19 cellular contexts compared by ENCODE assay signal in genomic region chr10:71094712-71095390, GRCh38.
DNase-seq lines count a peak whose midpoint lies in the region; ATAC-seq and TF ChIP-seq lines count a peak whose summit lies in the region.
"Had no signal": no experiment of that assay in that cellular context is flagged by ENCODE, and none has a peak within 500 bp of the region (broad histone marks: within the 10 kb centered on the region; RNA-seq: fewer than 3 reads in every experiment).

No MANE protein-coding gene starts in this region.

- no peaks in the 10 kb centered on the region for H3K9me3 Mint-ChIP-seq in activated CD4-positive, alpha-beta T cell treated with anti-CD3 and anti-CD28 coated beads, Interleukin-2, amount 10 ng/mL, durations not matched to agents 24 days and 14 days
- no peaks in the 10 kb centered on the region for H3K9me3 Mint-ChIP-seq in activated CD8-positive, alpha-beta T cell treated with anti-CD3 and anti-CD28 coated beads, Interleukin-2, amount 10 ng/mL, durations not matched to agents 7 days and 5 days (ENCODE audit: insufficient read depth)

- no peak overlapping the region for H3K4me3 Mint-ChIP-seq in activated CD4-positive, alpha-beta T cell treated with anti-CD3 and anti-CD28 coated beads, Interleukin-2, amount 10 ng/mL, durations not matched to agents 24 days and 14 days
- H3K4me3 Mint-ChIP-seq in activated CD8-positive, alpha-beta T cell treated with anti-CD3 and anti-CD28 coated beads, Interleukin-2, amount 10 ng/mL, durations not matched to agents 7 days and 5 days, result no peak overlapping the region
- H3K4me3 Mint-ChIP-seq: naive B cell, type B pancreatic cell had no signal

- peaks cover 5% of the 10 kb centered on the region for H3K4me1 Mint-ChIP-seq in activated CD4-positive, alpha-beta T cell treated with anti-CD3 and anti-CD28 coated beads, Interleukin-2, amount 10 ng/mL, durations not matched to agents 24 days and 14 days
- H3K4me1 Mint-ChIP-seq in activated CD8-positive, alpha-beta T cell treated with anti-CD3 and anti-CD28 coated beads, Interleukin-2, amount 10 ng/mL, durations not matched to agents 7 days and 5 days (ENCODE audit: low read depth), result no peaks in the 10 kb centered on the region
- H3K4me1 Mint-ChIP-seq: naive B cell had no signal

- no peak overlapping the region for H3K27ac ChIP-seq in foreskin keratinocyte
- H3K27ac ChIP-seq in gastroesophageal sphincter, result no peak overlapping the region
- H3K27ac ChIP-seq: A549, C4-2B, parathyroid adenoma, stomach had no signal

- intact Hi-C loops in activated CD4-positive, alpha-beta T cell treated with anti-CD3 and anti-CD28 coated beads, Interleukin-2, amount 10 ng/mL, durations not matched to agents 24 days and 14 days (cut with micrococcal nuclease), result no loop called here

- POLR2A ChIA-PET in activated CD8-positive, alpha-beta T cell treated with anti-CD3 and anti-CD28 coated beads, Interleukin-2, amount 10 ng/mL, durations not matched to agents 7 days and 5 days (lab: Charles Lee), result no interaction called here

- no peak for ATAC-seq in activated CD8-positive, alpha-beta T cell treated with anti-CD3 and anti-CD28 coated beads, Interleukin-2, amount 10 ng/mL, durations not matched to agents 7 days and 5 days
- peak; percentile 80 for ATAC-seq in foreskin keratinocyte
- ATAC-seq in HG03354 (IDR thresholded peaks at IDR 0.05; ENCODE audit: poor library complexity, severe bottlenecking, unreplicated experiment), result no peak
- ATAC-seq in gastroesophageal sphincter, result no peak
- ATAC-seq: A549 had no signal

- H3K27me3 Mint-ChIP-seq in activated CD4-positive, alpha-beta T cell treated with anti-CD3 and anti-CD28 coated beads, Interleukin-2, amount 10 ng/mL, durations not matched to agents 24 days and 14 days, result peaks cover 19% of the 10 kb centered on the region
- H3K27me3 Mint-ChIP-seq in activated CD8-positive, alpha-beta T cell treated with anti-CD3 and anti-CD28 coated beads, Interleukin-2, amount 10 ng/mL, durations not matched to agents 7 days and 5 days (ENCODE audit: low read depth), result peaks cover 32% of the 10 kb centered on the region

- H3K27me3 ChIP-seq in foreskin keratinocyte (peaks cover 4% of the 10 kb centered on the region), gastroesophageal sphincter (no peaks in the 10 kb centered on the region)

- peak; percentile 51 for DNase-seq in activated CD4-positive, alpha-beta T cell treated with anti-CD3 and anti-CD28 coated beads, Interleukin-2, amount 10 ng/mL, durations not matched to agents 24 days and 14 days
- DNase-seq in activated CD4-positive, alpha-beta T cell treated with anti-CD3 and anti-CD28 coated beads, Interleukin-2, amount 50 U/mL, for 4 hours, result no peak
- DNase-seq in Daoy (ENCODE audit: low read depth) (peak; percentile 25), foreskin keratinocyte (peak; percentile 67), NCI-H146 (lab: John Stamatoyannopoulos, UW) (no peak)
- DNase-seq in activated CD8-positive, alpha-beta T cell treated with anti-CD3 and anti-CD28 coated beads, Interleukin-2, amount 10 ng/mL, durations not matched to agents 7 days and 5 days, result peak; percentile 20
- DNase-seq: caudate nucleus, DMS153, naive B cell, NCI-H1092, NCI-H526 treated with DMSO at 0.1 percent for 48 hours, Right ventricle myocardium superior had no signal

- TF ChIP-seq POLR2A in gastroesophageal sphincter (IDR thresholded peaks at IDR 0.05), result no peak

- H3K4me3 ChIP-seq in gastroesophageal sphincter, result no peak overlapping the region
- H3K4me3 ChIP-seq: A549, stomach had no signal

- no peaks in the 10 kb centered on the region for H3K9me3 ChIP-seq in gastroesophageal sphincter
- H3K9me3 ChIP-seq: A549, stomach had no signal

- 69 to 85% methylated on average over 4 of the region's 4 CpGs for WGBS in gastroesophageal sphincter (ENCODE audit: low coverage in 1 of 2), 2 donors

- CTCF ChIA-PET in activated CD8-positive, alpha-beta T cell treated with anti-CD3 and anti-CD28 coated beads, Interleukin-2, amount 10 ng/mL, durations not matched to agents 7 days and 5 days (lab: Charles Lee), result no interaction called here

- TF ChIP-seq CTCF in foreskin keratinocyte (conservative IDR thresholded peaks at IDR 0.05), result no peak
- no peak for TF ChIP-seq CTCF in gastroesophageal sphincter (IDR thresholded peaks at IDR 0.05)

- no peaks in the 10 kb centered on the region for H3K36me3 ChIP-seq in gastroesophageal sphincter
- H3K36me3 ChIP-seq: stomach had no signal

- TF ChIP-seq EP300 in gastroesophageal sphincter (IDR thresholded peaks at IDR 0.05), result no peak

- H3K27ac Mint-ChIP-seq in activated CD4-positive, alpha-beta T cell treated with anti-CD3 and anti-CD28 coated beads, Interleukin-2, amount 10 ng/mL, durations not matched to agents 24 days and 14 days, result no peak overlapping the region
- H3K27ac Mint-ChIP-seq in activated CD8-positive, alpha-beta T cell treated with anti-CD3 and anti-CD28 coated beads, Interleukin-2, amount 10 ng/mL, durations not matched to agents 7 days and 5 days, result no peak overlapping the region
- H3K27ac Mint-ChIP-seq: naive B cell, type B pancreatic cell had no signal

- H3K4me1 ChIP-seq in foreskin keratinocyte, result peaks cover 6% of the 10 kb centered on the region
- no peaks in the 10 kb centered on the region for H3K4me1 ChIP-seq in gastroesophageal sphincter
- H3K4me1 ChIP-seq: A549, parathyroid adenoma, stomach had no signal

- H3K36me3 Mint-ChIP-seq in activated CD4-positive, alpha-beta T cell treated with anti-CD3 and anti-CD28 coated beads, Interleukin-2, amount 10 ng/mL, durations not matched to agents 24 days and 14 days (ENCODE audit: low read depth), result no peaks in the 10 kb centered on the region
- no peaks in the 10 kb centered on the region for H3K36me3 Mint-ChIP-seq in activated CD8-positive, alpha-beta T cell treated with anti-CD3 and anti-CD28 coated beads, Interleukin-2, amount 10 ng/mL, durations not matched to agents 7 days and 5 days (ENCODE audit: low read depth)
- H3K36me3 Mint-ChIP-seq: naive B cell, type B pancreatic cell had no signal

Comparison
In these comparisons a context has a peak if more than half of its experiments do, and no peak if none do; other contexts are left out.
1. DNase-seq: peak in activated CD4-positive, alpha-beta T cell treated with anti-CD3 and anti-CD28 coated beads, Interleukin-2, amount 10 ng/mL, durations not matched to agents 24 days and 14 days (single experiment), Daoy (single experiment), activated CD8-positive, alpha-beta T cell treated with anti-CD3 and anti-CD28 coated beads, Interleukin-2, amount 10 ng/mL, durations not matched to agents 7 days and 5 days (single experiment) and foreskin keratinocyte (2 of 2); none in activated CD4-positive, alpha-beta T cell treated with anti-CD3 and anti-CD28 coated beads, Interleukin-2, amount 50 U/mL, for 4 hours (0 of 2) and NCI-H146 (single experiment).